In genomic region chr14:35352274-35353233, GRCh38 we compare ENCODE assay signal across 12 cellular contexts. TPM values are rescaled to one million over a fixed set of nuclear protein-coding genes. Genes with fewer than 3 reads are reported as not detected.
DNase-seq lines count a peak whose midpoint lies in the region; ATAC-seq and TF ChIP-seq lines count a peak whose summit lies in the region.
"Had no signal": no experiment of that assay in that cellular context is flagged by ENCODE, and none has a peak within 500 bp of the region (broad histone marks: within the 10 kb centered on the region; RNA-seq: fewer than 3 reads in every experiment).

No MANE protein-coding gene starts in this region.

- H3K9ac ChIP-seq in Loucy (ENCODE audit: low read depth, low read length, poor library complexity, severe bottlenecking) = peak overlapping the region; percentile 44

- H3K9me3 Mint-ChIP-seq in activated T-cell treated with anti-CD3 and anti-CD28 coated beads, Interleukin-2, amount 50 U/mL, for 72 hours = no peaks in the 10 kb centered on the region

- TF ChIP-seq CTCF in Loucy (conservative IDR thresholded peaks at IDR 0.05; ENCODE audit: low read length) (no peak), left ventricle myocardium inferior (IDR thresholded peaks at IDR 0.05; ENCODE audit: borderline replicate concordance) (no peak)

- no peaks in the 10 kb centered on the region for H4K20me1 ChIP-seq in Loucy (ENCODE audit: insufficient read depth, low read length, poor library complexity, severe bottlenecking)

- H3K4me3 ChIP-seq in Loucy (ENCODE audit: low read length, poor library complexity, severe bottlenecking) (peak overlapping the region; percentile 46), left ventricle myocardium inferior (no peak overlapping the region)

- DNase-seq in GF-D8 (lab: John Stamatoyannopoulos, UW) (peak; percentile 44), left ventricle myocardium inferior (no peak), posterior vena cava (ENCODE audit: low spot score) (peak; percentile 69), DMS 273 (lab: John Stamatoyannopoulos, UW; ENCODE audit: unreplicated experiment) (no peak), NCI-H1048 (lab: John Stamatoyannopoulos, UW) (no peak)
- no peak for DNase-seq in activated T-cell treated with anti-CD3 and anti-CD28 coated beads, Interleukin-2, amount 50 U/mL, for 72 hours
- DNase-seq: NCI-H1694 treated with DMSO at 0.1 percent for 48 hours; small intestine; stimulated activated CD8-positive, alpha-beta memory T cell treated with anti-CD3 and anti-CD28 coated beads, Interleukin-4, amount 100 ng/mL, for 48 hours; T-helper 1 cell had no signal

- H3K36me3 ChIP-seq in Loucy (ENCODE audit: insufficient read depth, low read length) (no peaks in the 10 kb centered on the region), left ventricle myocardium inferior (no peaks in the 10 kb centered on the region)

- peak overlapping the region; percentile 51 for H3K4me2 ChIP-seq in Loucy (ENCODE audit: low read depth, low read length, poor library complexity, severe bottlenecking)

- no peaks in the 10 kb centered on the region for H3F3A ChIP-seq in Loucy (ENCODE audit: low read depth)

- H3K4me1 ChIP-seq in Loucy (ENCODE audit: insufficient read depth, low read length, poor library complexity, severe bottlenecking) (peaks cover 32% of the 10 kb centered on the region), left ventricle myocardium inferior (peaks cover 28% of the 10 kb centered on the region)

- no peak overlapping the region for H3K27ac Mint-ChIP-seq in activated T-cell treated with anti-CD3 and anti-CD28 coated beads, Interleukin-2, amount 50 U/mL, for 72 hours

- H3K27me3 Mint-ChIP-seq in activated T-cell treated with anti-CD3 and anti-CD28 coated beads, Interleukin-2, amount 50 U/mL, for 72 hours (ENCODE audit: low read depth) = peaks cover 5% of the 10 kb centered on the region

- intact Hi-C loops in left ventricle myocardium inferior (cut with micrococcal nuclease) (no loop called here), posterior vena cava (cut with DNase I) (no loop called here)

- no peaks in the 10 kb centered on the region for H3K9me2 ChIP-seq in Loucy (replicated peaks; ENCODE audit: low read depth, low read length)

- H2AFZ ChIP-seq in Loucy (ENCODE audit: low read length) = peak overlapping the region; percentile 70

- H3K27me3 ChIP-seq in Loucy (ENCODE audit: insufficient read depth, low read length, poor library complexity, severe bottlenecking) (no peaks in the 10 kb centered on the region), left ventricle myocardium inferior (ENCODE audit: low read depth) (no peaks in the 10 kb centered on the region)

- ATAC-seq in activated T-cell treated with anti-CD3 and anti-CD28 coated beads, Interleukin-2, amount 50 U/mL, for 72 hours (replicated peaks in 1 of 2) = no peak
- ATAC-seq in GM21447 (IDR thresholded peaks at IDR 0.05; ENCODE audit: unreplicated experiment) = no peak

- no peaks in the 10 kb centered on the region for H3K79me2 ChIP-seq in Loucy (ENCODE audit: insufficient read depth, low read length)

- peaks cover 61% of the 10 kb centered on the region for H3K4me1 Mint-ChIP-seq in activated T-cell treated with anti-CD3 and anti-CD28 coated beads, Interleukin-2, amount 50 U/mL, for 72 hours (ENCODE audit: low read depth)

- peak overlapping the region; percentile 60 for H3K27ac ChIP-seq in left ventricle myocardium inferior (replicated peaks)

- no peak overlapping the region for H3K4me3 Mint-ChIP-seq in activated T-cell treated with anti-CD3 and anti-CD28 coated beads, Interleukin-2, amount 50 U/mL, for 72 hours

- H3K36me3 Mint-ChIP-seq in activated T-cell treated with anti-CD3 and anti-CD28 coated beads, Interleukin-2, amount 50 U/mL, for 72 hours (ENCODE audit: insufficient read depth in 2 of 2) = no peaks in the 10 kb centered on the region

- H3K9me3 ChIP-seq in Loucy (ENCODE audit: insufficient read depth, low read depth, low read length) (no peaks in the 10 kb centered on the region), left ventricle myocardium inferior (replicated peaks) (no peaks in the 10 kb centered on the region)

RNA-seq across cellular contexts. Expression of gene NFKBIA, which starts 52.0 kb away (rescaled TPM):
- total RNA-seq in left ventricle myocardium inferior (78.0 TPM), posterior vena cava (100 to 1,000 TPM in 1 of 2 donors, 10 to 100 TPM in 1; 87.1 to 127 TPM)
- total RNA-seq in activated T-cell treated with anti-CD3 and anti-CD28 coated beads, Interleukin-2, amount 50 U/mL, for 72 hours = 100 to 1,000 TPM; 391 to 596 TPM

Comparison
In these comparisons a context has a peak if more than half of its experiments do, and no peak if none do; other contexts are left out.
1. DNase-seq: peak in GF-D8 (single experiment) and posterior vena cava (single experiment); none in left ventricle myocardium inferior (single experiment), activated T-cell treated with anti-CD3 and anti-CD28 coated beads, Interleukin-2, amount 50 U/mL, for 72 hours (0 of 2), DMS 273 (single experiment) and NCI-H1048 (single experiment).